8 cellular contexts compared by ENCODE assay signal in the genomic region with DNA sequence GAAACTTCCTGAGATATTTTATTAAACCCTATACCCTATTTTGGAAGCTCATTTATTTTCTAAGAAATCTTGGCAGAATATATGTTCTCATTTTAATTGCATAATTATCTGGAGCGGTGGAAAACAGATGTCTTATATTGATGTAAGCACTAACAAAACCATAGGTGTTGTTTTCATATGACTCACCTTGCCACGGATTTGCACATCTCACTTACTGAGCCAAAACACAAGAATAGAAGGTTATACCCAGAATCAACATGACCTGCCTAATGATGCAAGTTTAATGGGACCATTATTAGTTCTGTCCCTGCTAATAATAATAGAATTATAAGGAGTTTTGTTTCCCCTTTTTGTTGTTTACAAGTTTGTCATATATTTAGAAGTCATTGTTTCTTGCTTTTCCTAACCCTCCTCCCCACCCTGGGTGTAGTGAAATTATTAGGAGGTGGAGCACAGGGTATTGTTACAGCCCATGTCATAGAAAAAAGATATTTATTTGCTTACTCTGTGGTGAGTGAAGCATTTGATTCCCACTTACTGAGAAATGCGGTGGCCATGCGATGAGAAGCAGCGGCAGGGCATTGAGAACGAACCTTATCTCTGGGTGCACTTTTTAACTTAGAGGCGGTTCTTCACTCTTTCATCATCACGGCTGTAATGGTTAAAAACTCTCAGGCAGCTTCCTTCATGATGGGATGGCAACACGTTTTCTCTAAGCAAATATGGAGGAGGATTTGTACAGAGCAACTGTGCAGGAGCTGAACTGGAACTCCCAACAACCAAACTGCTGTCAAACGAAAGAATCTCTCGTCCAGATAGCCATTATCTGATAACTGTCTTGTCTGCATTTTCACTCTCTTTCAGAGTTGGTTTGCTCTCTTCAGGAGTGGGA. TPM values are rescaled to one million over a fixed set of nuclear protein-coding genes. Genes with fewer than 3 reads are reported as not detected.
A peak's percentile ranks its signal among the peaks of the same experiment; 100 is the strongest.
DNase-seq lines count a peak whose midpoint lies in the region; ATAC-seq and TF ChIP-seq lines count a peak whose summit lies in the region.

No MANE protein-coding gene starts in this region.

- ATAC-seq in GM18498 (IDR thresholded peaks at IDR 0.05; ENCODE audit: unreplicated experiment): peak; percentile 80
- peak; percentile 75 for ATAC-seq in GM21381 (IDR thresholded peaks at IDR 0.05; ENCODE audit: unreplicated experiment)
- peak; percentile 68 for ATAC-seq in HG03457 (IDR thresholded peaks at IDR 0.05; ENCODE audit: unreplicated experiment)
- ATAC-seq in esophagus mucosa: no peak

- TF ChIP-seq CTCF in fibroblast of villous mesenchyme (IDR thresholded peaks at IDR 0.05; ENCODE audit: insufficient read depth, low read depth, low read length): no peak

- H3K4me3 ChIP-seq in fibroblast of villous mesenchyme (ENCODE audit: low read depth, low read length): no peak overlapping the region

- DNase-seq in fibroblast of villous mesenchyme (ENCODE audit: low read depth): peak; percentile 7
- DNase-seq in cerebellar nuclear complex (lab: John Stamatoyannopoulos, UW): no peak
- no peak for DNase-seq in Kasumi-1 (lab: John Stamatoyannopoulos, UW)
- no peak for DNase-seq in activated CD8-positive, alpha-beta memory T cell treated with anti-CD3 and anti-CD28 coated beads for 24 hours

RNA-seq across cellular contexts. Expression of a gene that starts 0.5 kb away (rescaled TPM):
- not detected in 2 replicates for total RNA-seq in fibroblast of villous mesenchyme
- total RNA-seq in esophagus mucosa: not detected

RNA-seq across cellular contexts. Expression of a gene that starts 17.1 kb away (rescaled TPM):
- total RNA-seq in fibroblast of villous mesenchyme: 21.6 and 32.4 TPM in 2 replicates
- total RNA-seq in esophagus mucosa: 15.5 TPM
